1 cellular context compared by ENCODE assay signal in genomic region chr12:53325539-53326061, GRCh38.
A peak's percentile ranks its signal among the peaks of the same experiment; 100 is the strongest.
TF ChIP-seq lines count a peak whose summit lies in the region.

No MANE protein-coding gene starts in this region.

TF ChIP-seq in GM12878, 131 proteins besides CTCF, POLR2A, EP300 and RAD21:
- TF ChIP-seq, protein P1, sequence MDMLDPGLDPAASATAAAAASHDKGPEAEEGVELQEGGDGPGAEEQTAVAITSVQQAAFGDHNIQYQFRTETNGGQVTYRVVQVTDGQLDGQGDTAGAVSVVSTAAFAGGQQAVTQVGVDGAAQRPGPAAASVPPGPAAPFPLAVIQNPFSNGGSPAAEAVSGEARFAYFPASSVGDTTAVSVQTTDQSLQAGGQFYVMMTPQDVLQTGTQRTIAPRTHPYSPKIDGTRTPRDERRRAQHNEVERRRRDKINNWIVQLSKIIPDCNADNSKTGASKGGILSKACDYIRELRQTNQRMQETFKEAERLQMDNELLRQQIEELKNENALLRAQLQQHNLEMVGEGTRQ (IDR thresholded peaks at IDR 0.05; ENCODE audit: borderline replicate concordance, low read depth, low read length): no peak
- TF ChIP-seq EGR1 (IDR thresholded peaks at IDR 0.05; ENCODE audit: borderline replicate concordance in 1 of 2, low read depth in 2 of 2, low read length in 2 of 2) (peak in 1 of 2 experiments; percentile 15; a peak in 1 of 3 replicates), SKIL (IDR thresholded peaks at IDR 0.05; ENCODE audit: low read depth, poor library complexity, severe bottlenecking) (no peak), NR2F1 (conservative IDR thresholded peaks at IDR 0.05) (peak; percentile 24; the same call in 1 of the 2 replicates), STAT1 (conservative IDR thresholded peaks at IDR 0.05) (no peak), DPF2 (IDR thresholded peaks at IDR 0.05) (0 out of 2 replicates have a peak, but pooled peaks have one; percentile 27), SMC3 (IDR thresholded peaks at IDR 0.05; ENCODE audit: borderline replicate concordance, low read length) (no peak), NKRF (conservative IDR thresholded peaks at IDR 0.05) (0 out of 2 replicates have a peak, but pooled peaks have one; percentile 24), LARP7 (IDR thresholded peaks at IDR 0.05) (peak; percentile 17; the same call in 1 of the 2 replicates), IKZF1 (conservative IDR thresholded peaks at IDR 0.05) (peak; percentile 19; the same call in 1 of the 2 replicates), GATAD2B (conservative IDR thresholded peaks at IDR 0.05; ENCODE audit: low read depth) (peak; percentile 72), EED (IDR thresholded peaks at IDR 0.05; ENCODE audit: low read depth) (no peak), HDAC2 (IDR thresholded peaks at IDR 0.05) (no peak), POLR2AphosphoS2 (IDR thresholded peaks at IDR 0.05; ENCODE audit: low read depth, low read length) (no peak)
